Comparison of ENCODE assay signal across 26 cellular contexts in the genomic region with DNA sequence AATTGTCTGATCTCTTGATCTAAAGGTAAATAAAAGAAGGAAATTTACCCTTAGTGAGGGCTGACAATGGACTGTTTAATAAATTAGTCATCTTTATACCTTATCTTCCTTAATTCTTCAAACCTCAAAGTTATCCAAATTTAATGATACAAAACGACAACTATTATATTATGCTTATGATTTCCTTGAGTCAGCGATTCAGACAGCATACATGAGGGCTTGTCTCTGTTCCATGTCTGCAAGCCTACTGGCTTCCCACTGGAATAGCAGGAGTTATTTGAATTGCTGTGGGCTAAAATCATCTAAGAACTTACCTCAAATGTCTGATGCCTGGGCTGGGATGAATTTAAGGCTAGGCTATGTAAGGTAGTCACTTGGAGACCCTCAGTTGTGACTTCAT.
"Had no signal": no experiment of that assay in that cellular context is flagged by ENCODE, and none has a peak within 500 bp of the region (broad histone marks: within the 10 kb centered on the region; RNA-seq: fewer than 3 reads in every experiment).

No MANE protein-coding gene starts in this region.

- H3K27ac ChIP-seq: left ventricle myocardium inferior, ovary, right atrium auricular region, skin epidermis, stomach, testis, thyroid gland, transverse colon, upper lobe of left lung, vagina had no signal

- H3K36me3 Mint-ChIP-seq: immature natural killer cell; naive thymus-derived CD4-positive, alpha-beta T cell; natural killer cell treated with Interleukin-12 subunit alpha and Interleukin-12 subunit beta and Interleukin-15 and Interleukin-18, amount 100 ng/mL, for 72 hours; stimulated activated naive B cell treated with anti-CD40 and anti-IgM and Interleukin-4, amounts not matched to agents 10 μg/mL and 1 μg/mL and 100 μg/mL, for 72 hours had no signal

- DNase-seq: hippocampal formation; immature natural killer cell; islet precursor cell; left ventricle myocardium inferior; midbrain; mucosa of descending colon; naive thymus-derived CD4-positive, alpha-beta T cell; ovary; stimulated activated CD4-positive, alpha-beta T cell treated with anti-CD3 and anti-CD28 coated beads, Interleukin-12 subunit alpha, Interleukin-12 subunit beta, amount 100 ng/mL, for 4 hours; stimulated activated CD4-positive, alpha-beta T cell treated with anti-CD3 and anti-CD28 coated beads, Interleukin-15, amount 100 ng/mL, for 24 hours; stimulated activated CD4-positive, alpha-beta T cell treated with anti-CD3 and anti-CD28 coated beads, Interleukin-2, amount 100 ng/mL, for 24 hours; stimulated activated CD4-positive, alpha-beta T cell treated with anti-CD3 and anti-CD28 coated beads, Interleukin-4, amount 100 ng/mL, for 1 hour; stimulated activated naive B cell treated with anti-CD40 and anti-IgM and Interleukin-4, amounts not matched to agents 10 μg/mL and 1 μg/mL and 100 μg/mL, for 72 hours; stimulated activated naive CD8-positive, alpha-beta T cell treated with anti-CD3 and anti-CD28 coated beads, Interleukin-15, Interleukin-2, amounts not matched to agents 100 U/mL and 50 U/mL, for 24 hours; stomach; testis; thyroid gland; transverse colon; upper lobe of left lung had no signal

- ATAC-seq: mucosa of descending colon; naive thymus-derived CD4-positive, alpha-beta T cell; natural killer cell treated with Interleukin-12 subunit alpha and Interleukin-12 subunit beta and Interleukin-15 and Interleukin-18, amount 100 ng/mL, for 72 hours; sciatic nerve; stimulated activated naive B cell treated with anti-CD40 and anti-IgM and Interleukin-4, amounts not matched to agents 10 μg/mL and 1 μg/mL and 100 μg/mL, for 72 hours; stimulated activated naive CD8-positive, alpha-beta T cell treated with anti-CD3 and anti-CD28 coated beads, Interleukin-15, Interleukin-2, amounts not matched to agents 100 U/mL and 50 U/mL, for 24 hours had no signal

- H3K36me3 ChIP-seq: left ventricle myocardium inferior, ovary, right atrium auricular region, stomach, thyroid gland, transverse colon, upper lobe of left lung, vagina had no signal

- H3K4me1 Mint-ChIP-seq: immature natural killer cell; naive thymus-derived CD4-positive, alpha-beta T cell; stimulated activated naive B cell treated with anti-CD40 and anti-IgM and Interleukin-4, amounts not matched to agents 10 μg/mL and 1 μg/mL and 100 μg/mL, for 72 hours had no signal

- H3K27me3 Mint-ChIP-seq: naive thymus-derived CD4-positive, alpha-beta T cell; natural killer cell treated with Interleukin-12 subunit alpha and Interleukin-12 subunit beta and Interleukin-15 and Interleukin-18, amount 100 ng/mL, for 72 hours; progenitor cell of endocrine pancreas; stimulated activated naive B cell treated with anti-CD40 and anti-IgM and Interleukin-4, amounts not matched to agents 10 μg/mL and 1 μg/mL and 100 μg/mL, for 72 hours had no signal

- H3K9me3 ChIP-seq: left ventricle myocardium inferior, ovary, right atrium auricular region, stomach, testis, thyroid gland, transverse colon, upper lobe of left lung, vagina had no signal

- H3K27me3 ChIP-seq: ovary, right atrium auricular region, stomach, testis, thyroid gland, transverse colon, upper lobe of left lung, vagina had no signal

- H3K9me3 Mint-ChIP-seq: stimulated activated naive B cell treated with anti-CD40 and anti-IgM and Interleukin-4, amounts not matched to agents 10 μg/mL and 1 μg/mL and 100 μg/mL, for 72 hours had no signal

- H3K4me3 ChIP-seq: left ventricle myocardium inferior, lung, mucosa of descending colon, ovary, right atrium auricular region, skin epidermis, stomach, testis, thyroid gland, transverse colon, upper lobe of left lung, vagina had no signal

- H3K27ac Mint-ChIP-seq: immature natural killer cell; naive thymus-derived CD4-positive, alpha-beta T cell; natural killer cell treated with Interleukin-12 subunit alpha and Interleukin-12 subunit beta and Interleukin-15 and Interleukin-18, amount 100 ng/mL, for 72 hours; progenitor cell of endocrine pancreas; stimulated activated naive B cell treated with anti-CD40 and anti-IgM and Interleukin-4, amounts not matched to agents 10 μg/mL and 1 μg/mL and 100 μg/mL, for 72 hours had no signal

- H3K4me3 Mint-ChIP-seq: immature natural killer cell; naive thymus-derived CD4-positive, alpha-beta T cell; natural killer cell treated with Interleukin-12 subunit alpha and Interleukin-12 subunit beta and Interleukin-15 and Interleukin-18, amount 100 ng/mL, for 72 hours; stimulated activated naive B cell treated with anti-CD40 and anti-IgM and Interleukin-4, amounts not matched to agents 10 μg/mL and 1 μg/mL and 100 μg/mL, for 72 hours had no signal

- H3K4me1 ChIP-seq: left ventricle myocardium inferior, right atrium auricular region, stomach, testis, thyroid gland, transverse colon, upper lobe of left lung, vagina had no signal
